8 cellular contexts compared by ENCODE assay signal in genomic region chr20:58748628-58749027, GRCh38.
"Had no signal": no experiment of that assay in that cellular context is flagged by ENCODE, and none has a peak within 500 bp of the region (broad histone marks: within the 10 kb centered on the region; RNA-seq: fewer than 3 reads in every experiment).

No MANE protein-coding gene starts in this region.

- FAIRE-seq: G401.6, GM12878, GM12891, GM12892, GM18507, GM19239 had no signal

- DNase-seq: GDM1, GF-D8 had no signal

- ATAC-seq: GM12878 had no signal

- H3K4me3 ChIP-seq: GM12878 had no signal
